1 cellular context compared by ENCODE assay signal in genomic region chr12:125351788-125352187, GRCh38.
TF ChIP-seq lines count a peak whose summit lies in the region.

No MANE protein-coding gene starts in this region.

TF ChIP-seq in H1, 55 proteins besides CTCF, POLR2A, EP300 and RAD21:
- TF ChIP-seq KDM1A (IDR thresholded peaks at IDR 0.05; ENCODE audit: borderline replicate concordance, low read length) (no peak), SP2 (IDR thresholded peaks at IDR 0.05; ENCODE audit: low read length) (no peak), USF2 (IDR thresholded peaks at IDR 0.05; ENCODE audit: low read length) (no peak), CBX8 (IDR thresholded peaks at IDR 0.05; ENCODE audit: borderline replicate concordance, low read depth, low read length) (no peak), NANOG (IDR thresholded peaks at IDR 0.05; ENCODE audit: insufficient read depth, low read depth, low read length, poor library complexity, severe bottlenecking) (no peak), POLR2AphosphoS5 (IDR thresholded peaks at IDR 0.05; ENCODE audit: low read depth, low read length) (no peak), ATF2 (IDR thresholded peaks at IDR 0.05; ENCODE audit: low read length) (no peak), KDM5A (IDR thresholded peaks at IDR 0.05; ENCODE audit: low read length) (no peak), CHD1 (IDR thresholded peaks at IDR 0.05; ENCODE audit: low read depth, low read length) (no peak)
- TF ChIP-seq, protein P1, sequence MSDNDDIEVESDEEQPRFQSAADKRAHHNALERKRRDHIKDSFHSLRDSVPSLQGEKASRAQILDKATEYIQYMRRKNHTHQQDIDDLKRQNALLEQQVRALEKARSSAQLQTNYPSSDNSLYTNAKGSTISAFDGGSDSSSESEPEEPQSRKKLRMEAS (IDR thresholded peaks at IDR 0.05): no peak
